23 cellular contexts compared by ENCODE assay signal in the genomic region with DNA sequence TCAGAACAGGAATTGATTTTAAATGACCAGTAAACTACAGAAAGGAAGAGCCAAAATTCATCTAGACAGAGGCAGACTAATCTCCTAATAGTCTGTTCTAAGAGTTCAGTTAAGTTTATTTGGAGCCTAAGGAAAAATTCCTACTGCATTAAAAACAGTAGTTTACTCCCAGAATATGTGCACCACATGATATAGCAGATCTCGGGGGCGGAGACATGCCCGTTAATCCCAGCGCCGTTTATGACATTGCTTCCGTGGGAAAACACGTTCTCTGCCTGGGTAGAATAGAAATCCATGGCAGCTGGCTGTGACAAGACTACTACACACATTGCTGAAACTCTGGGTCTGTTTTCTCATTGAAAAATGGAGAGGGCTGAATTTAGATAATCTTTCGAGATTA. TPM values are rescaled to one million over a fixed set of nuclear protein-coding genes. Genes with fewer than 3 reads are reported as not detected.
DNase-seq lines count a peak whose midpoint lies in the region; ATAC-seq and TF ChIP-seq lines count a peak whose summit lies in the region.
"Had no signal": no experiment of that assay in that cellular context is flagged by ENCODE, and none has a peak within 500 bp of the region (broad histone marks: within the 10 kb centered on the region; RNA-seq: fewer than 3 reads in every experiment).

No MANE protein-coding gene starts in this region.

- no peak for ATAC-seq in stimulated activated naive B cell treated with anti-CD40 and anti-IgM and Interleukin-4, amounts not matched to agents 10 μg/mL and 1 μg/mL and 100 μg/mL, for 72 hours (replicated peaks)
- ATAC-seq: HepG2, K562 had no signal

- no peak overlapping the region for H2AFZ ChIP-seq in ACC112 (ENCODE audit: low read length, unreplicated experiment)
- no peak overlapping the region for H2AFZ ChIP-seq in H9 (ENCODE audit: low read length)
- H2AFZ ChIP-seq in mesenchymal stem cell (ENCODE audit: low read depth, low read length): no peak overlapping the region
- H2AFZ ChIP-seq: PC-9 had no signal

- no peaks in the 10 kb centered on the region for H4K20me1 ChIP-seq in H9 (ENCODE audit: control insufficient read depth, insufficient read depth, insufficient read length)

- H2BK15ac ChIP-seq in H9 (ENCODE audit: low read depth, low read length) (no peak overlapping the region), mesenchymal stem cell (ENCODE audit: low read depth, poor library complexity, severe bottlenecking) (no peak overlapping the region)

- H3K4me3 Mint-ChIP-seq in H9: no peak overlapping the region
- no peak overlapping the region for H3K4me3 Mint-ChIP-seq in stimulated activated naive B cell treated with anti-CD40 and anti-IgM and Interleukin-4, amounts not matched to agents 10 μg/mL and 1 μg/mL and 100 μg/mL, for 72 hours
- H3K4me3 Mint-ChIP-seq: B cell, CD14-positive monocyte had no signal

- H3K9ac ChIP-seq in H9 (ENCODE audit: extremely low read depth, insufficient read length, low read length) (no peak overlapping the region), SK-N-MC (ENCODE audit: insufficient read length) (no peak overlapping the region), mesenchymal stem cell (ENCODE audit: low read length) (peak overlapping the region; percentile 71)

- 0 out of 2 replicates have a peak overlapping the region, but pooled peaks have one; percentile 5 for H3K27ac ChIP-seq in ACC112 (ENCODE audit: low read depth, low read length)
- H3K27ac ChIP-seq in H9 (ENCODE audit: insufficient read length, low read depth, low read length): no peak overlapping the region
- peak overlapping the region; percentile 85 for H3K27ac ChIP-seq in SK-N-MC
- no peak overlapping the region for H3K27ac ChIP-seq in mesenchymal stem cell (ENCODE audit: low read length, poor library complexity, severe bottlenecking)
- H3K27ac ChIP-seq: 22Rv1, HL-60, PC-9 had no signal

- H4K8ac ChIP-seq in H9 (replicated peaks; ENCODE audit: insufficient read length, low read depth, low read length): no peak overlapping the region
- no peak overlapping the region for H4K8ac ChIP-seq in mesenchymal stem cell (ENCODE audit: low read length)

- no peak for TF ChIP-seq CTCF in H9 (conservative IDR thresholded peaks at IDR 0.05)

- H4K5ac ChIP-seq in H9 (ENCODE audit: insufficient read length, low read depth, low read length): no peak overlapping the region

- no peak for DNase-seq in H9
- DNase-seq in SK-N-MC (ENCODE audit: low read depth, low spot score): no peak
- DNase-seq in mesenchymal stem cell: no peak
- DNase-seq in 8988T: no peak
- DNase-seq in stimulated activated naive B cell treated with anti-CD40 and anti-IgM and Interleukin-4, amounts not matched to agents 10 μg/mL and 1 μg/mL and 100 μg/mL, for 72 hours: no peak
- no peak for DNase-seq in posterior vena cava (ENCODE audit: low spot score)
- no peak for DNase-seq in stimulated activated CD4-positive, alpha-beta T cell treated with anti-CD3 and anti-CD28 coated beads, Interleukin-1b, Interleukin-23, amount 100 ng/mL, for 48 hours
- DNase-seq: MM.1S, NCI-H1048, NCI-H1436, NCI-H187 treated with DMSO at 0.1 percent for 48 hours, NCI-H2107, NCI-H446 treated with DMSO at 0.1 percent for 48 hours, NCI-H526 treated with DMSO at 0.1 percent for 48 hours, PC-9, T-helper 1 cell had no signal

- H3K27me3 ChIP-seq in ACC112 (ENCODE audit: insufficient read depth, low read length) (no peaks in the 10 kb centered on the region), H9 (ENCODE audit: insufficient read depth, low read length) (no peaks in the 10 kb centered on the region), mesenchymal stem cell (ENCODE audit: control insufficient read depth in 1 of 2, insufficient read depth in 1 of 2, low read length in 2 of 2) (no peaks in the 10 kb centered on the region)

- H3K4me2 ChIP-seq in H9 (ENCODE audit: insufficient read depth, insufficient read length, low read length) (no peak overlapping the region), mesenchymal stem cell (ENCODE audit: low read length, poor library complexity, severe bottlenecking) (no peak overlapping the region)
- H3K4me2 ChIP-seq: PC-9 had no signal

- no peaks in the 10 kb centered on the region for H3K23me2 ChIP-seq in H9 (ENCODE audit: insufficient read length, low read depth, low read length, poor library complexity, severe bottlenecking)

- H3K56ac ChIP-seq in H9 (ENCODE audit: insufficient read length, low read depth, low read length): no peak overlapping the region

- no peak overlapping the region for H2BK12ac ChIP-seq in H9 (ENCODE audit: insufficient read length, low read depth, low read length)
- H2BK12ac ChIP-seq in mesenchymal stem cell (ENCODE audit: low read length in 2 of 2): no peak overlapping the region

- H3T11ph ChIP-seq in H9 (ENCODE audit: low read length): no peak overlapping the region

- no peak overlapping the region for H2BK20ac ChIP-seq in H9 (ENCODE audit: low read depth, low read length, poor library complexity, severe bottlenecking)

- H3K4me1 ChIP-seq in ACC112 (ENCODE audit: control insufficient read depth, insufficient read depth, low read length, unreplicated experiment) (peaks cover 6% of the 10 kb centered on the region), H9 (ENCODE audit: insufficient read depth, low read length) (peaks cover 3% of the 10 kb centered on the region; the same call in 1 of the 2 replicates), mesenchymal stem cell (ENCODE audit: control insufficient read depth, insufficient read depth, low read depth, low read length) (peaks cover 6% of the 10 kb centered on the region)

- H3K36me3 ChIP-seq in ACC112 (ENCODE audit: insufficient read depth, low read length) (peaks cover 3% of the 10 kb centered on the region; the same call in 1 of the 2 replicates), SK-N-MC (ENCODE audit: insufficient read depth, low read length) (peaks cover 14% of the 10 kb centered on the region), mesenchymal stem cell (ENCODE audit: control insufficient read depth in 1 of 2, insufficient read depth in 2 of 2, low read depth in 1 of 2, low read length in 2 of 2) (peaks cover 10 to 60% of the 10 kb centered on the region in 2 experiments)

- H2AK5ac ChIP-seq in H9 (ENCODE audit: insufficient read length, low read length) (no peak overlapping the region), mesenchymal stem cell (ENCODE audit: low read length, severe bottlenecking) (no peak overlapping the region)

- H2BK5ac ChIP-seq in H9 (ENCODE audit: insufficient read length, low read length) (no peak overlapping the region), mesenchymal stem cell (ENCODE audit: low read depth, low read length, poor library complexity, severe bottlenecking) (no peak overlapping the region)

- H4K91ac ChIP-seq in H9 (ENCODE audit: insufficient read length, low read depth, low read length) (no peak overlapping the region), mesenchymal stem cell (ENCODE audit: low read length) (no peak overlapping the region)

- H3K27me3 Mint-ChIP-seq in H9 (ENCODE audit: low read depth): no peaks in the 10 kb centered on the region
- no peaks in the 10 kb centered on the region for H3K27me3 Mint-ChIP-seq in stimulated activated naive B cell treated with anti-CD40 and anti-IgM and Interleukin-4, amounts not matched to agents 10 μg/mL and 1 μg/mL and 100 μg/mL, for 72 hours
- H3K27me3 Mint-ChIP-seq: B cell had no signal

- no peak overlapping the region for H2BK120ac ChIP-seq in H9 (ENCODE audit: low read depth, low read length, poor library complexity, severe bottlenecking)
- H2BK120ac ChIP-seq in mesenchymal stem cell (ENCODE audit: low read depth, low read length): no peak overlapping the region

- intact Hi-C loops in posterior vena cava (cut with DNase I): no loop called here

- H3K14ac ChIP-seq in H9 (ENCODE audit: insufficient read depth, low read length) (no peak overlapping the region), mesenchymal stem cell (ENCODE audit: low read length in 2 of 2) (no peak overlapping the region)

- WGBS in H9 (ENCODE audit: extremely low coverage, insufficient read length, low lambda C conversion rate): no CpG with 5 or more reads among the region's 8 CpGs
- WGBS in mesenchymal stem cell: 98% methylated on average over 7 of the region's 8 CpGs

- H3K27ac Mint-ChIP-seq in H9: peak overlapping the region in 2 of 3 experiments; percentile 29 to 45; a peak in 2 of 7 replicates
- no peak overlapping the region for H3K27ac Mint-ChIP-seq in stimulated activated naive B cell treated with anti-CD40 and anti-IgM and Interleukin-4, amounts not matched to agents 10 μg/mL and 1 μg/mL and 100 μg/mL, for 72 hours
- H3K27ac Mint-ChIP-seq: B cell, CD14-positive monocyte had no signal

- H3K9me3 Mint-ChIP-seq in H9: no peaks in the 10 kb centered on the region
- no peaks in the 10 kb centered on the region for H3K9me3 Mint-ChIP-seq in stimulated activated naive B cell treated with anti-CD40 and anti-IgM and Interleukin-4, amounts not matched to agents 10 μg/mL and 1 μg/mL and 100 μg/mL, for 72 hours
- H3K9me3 Mint-ChIP-seq: CD14-positive monocyte had no signal

- H3K4me1 Mint-ChIP-seq in H9: peaks cover 28 to 37% of the 10 kb centered on the region in 2 experiments
- no peaks in the 10 kb centered on the region for H3K4me1 Mint-ChIP-seq in stimulated activated naive B cell treated with anti-CD40 and anti-IgM and Interleukin-4, amounts not matched to agents 10 μg/mL and 1 μg/mL and 100 μg/mL, for 72 hours
- H3K4me1 Mint-ChIP-seq: B cell, CD14-positive monocyte had no signal

- no peak overlapping the region for H3K23ac ChIP-seq in H9 (ENCODE audit: insufficient read length, low read depth, low read length)
- no peak overlapping the region for H3K23ac ChIP-seq in mesenchymal stem cell (ENCODE audit: low read length in 2 of 2)

- H3K79me2 ChIP-seq in ACC112 (ENCODE audit: control insufficient read depth, insufficient read depth, low read length, unreplicated experiment): no peaks in the 10 kb centered on the region
- H3K79me2 ChIP-seq in H9 (ENCODE audit: insufficient read depth, low read length): no peaks in the 10 kb centered on the region

- H3K4ac ChIP-seq in H9 (ENCODE audit: low read depth, low read length) (no peak overlapping the region), mesenchymal stem cell (ENCODE audit: low read depth in 1 of 2, low read length in 2 of 2) (no peak overlapping the region)

- H3K18ac ChIP-seq in H9 (ENCODE audit: insufficient read length, low read depth, low read length): no peak overlapping the region
- no peak overlapping the region for H3K18ac ChIP-seq in mesenchymal stem cell (ENCODE audit: low read depth in 1 of 2, low read length in 2 of 2)

- H3K9me3 ChIP-seq in H9 (ENCODE audit: control insufficient read depth, low read depth, low read length) (no peaks in the 10 kb centered on the region), SK-N-MC (ENCODE audit: low read depth, low read length) (no peaks in the 10 kb centered on the region), mesenchymal stem cell (ENCODE audit: control insufficient read depth, low read length) (no peaks in the 10 kb centered on the region)

- no peak overlapping the region for H3K4me3 ChIP-seq in ACC112 (ENCODE audit: low read depth, low read length)
- H3K4me3 ChIP-seq in SK-N-MC: peak overlapping the region; percentile 58
- H3K4me3 ChIP-seq in mesenchymal stem cell (ENCODE audit: insufficient read depth in 1 of 2, low read depth in 1 of 2, low read length in 2 of 2): peak overlapping the region in 1 of 2 experiments; percentile 42
- H3K4me3 ChIP-seq: K562, PC-9 had no signal

- peaks cover 5 to 27% (median 19%) of the 10 kb centered on the region in 3 experiments; a peak in 6 of 7 replicates for H3K36me3 Mint-ChIP-seq in H9 (ENCODE audit: insufficient read depth in 1 of 3, low read depth in 3 of 3)
- H3K36me3 Mint-ChIP-seq in stimulated activated naive B cell treated with anti-CD40 and anti-IgM and Interleukin-4, amounts not matched to agents 10 μg/mL and 1 μg/mL and 100 μg/mL, for 72 hours: peaks cover 13 to 37% of the 10 kb centered on the region in 2 donors
- H3K36me3 Mint-ChIP-seq: CD14-positive monocyte had no signal

- H3K79me1 ChIP-seq in H9 (ENCODE audit: insufficient read depth, low read depth, low read length, poor library complexity, severe bottlenecking): no peaks in the 10 kb centered on the region
- H3K79me1 ChIP-seq in mesenchymal stem cell (replicated peaks; ENCODE audit: low read length, poor library complexity, severe bottlenecking): peaks cover 15% of the 10 kb centered on the region

RNA-seq across cellular contexts. Expression of a gene that starts 11.4 kb away (rescaled TPM):
- total RNA-seq in H9 (2021) (6.8 and 7.5 TPM in 2 replicates), posterior vena cava (10 to 100 TPM; 30.9 to 37.4 TPM)
- 19.7 TPM for polyA plus RNA-seq in mesenchymal stem cell (2013, experiment 1 of 2)
- polyA plus RNA-seq in mesenchymal stem cell (2013, experiment 2 of 2): 18.7 TPM

RNA-seq across cellular contexts. Expression of a gene that starts 43.2 kb away (rescaled TPM):
- total RNA-seq in H9 (2021) (9.3 and 10.1 TPM in 2 replicates), posterior vena cava (1 to 10 TPM; 1.1 to 2.3 TPM)
- 0.66 TPM for polyA plus RNA-seq in mesenchymal stem cell (2013, experiment 1 of 2)
- polyA plus RNA-seq in mesenchymal stem cell (2013, experiment 2 of 2): 0.62 TPM

Comparison
In these comparisons a context has a peak if more than half of its experiments do, and no peak if none do; other contexts are left out.
1. H3K27ac ChIP-seq: peak in ACC112 (single experiment) and SK-N-MC (single experiment); none in H9 (single experiment) and mesenchymal stem cell (single experiment).